9 cellular contexts compared by ENCODE assay signal in the genomic region with DNA sequence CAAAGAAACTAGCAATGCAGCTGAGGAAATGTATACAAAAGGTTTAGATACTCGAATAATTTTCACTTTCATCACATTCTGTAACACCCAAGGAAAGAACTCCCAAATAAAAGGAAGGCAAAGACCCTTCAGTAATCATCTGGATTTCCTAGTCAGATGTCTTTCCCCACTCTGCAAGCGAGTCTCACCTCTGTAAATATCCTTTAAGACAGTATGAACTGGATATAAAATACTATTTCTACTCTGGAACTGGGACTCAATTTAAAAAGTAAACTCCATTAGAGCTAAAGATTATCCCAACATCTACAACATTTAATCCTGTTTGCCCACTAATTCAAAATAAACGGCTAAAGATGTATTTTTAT. TPM values are rescaled to one million over a fixed set of nuclear protein-coding genes. Genes with fewer than 3 reads are reported as not detected.
DNase-seq lines count a peak whose midpoint lies in the region; ATAC-seq, FAIRE-seq and TF ChIP-seq lines count a peak whose summit lies in the region.
"Had no signal": no experiment of that assay in that cellular context is flagged by ENCODE, and none has a peak within 500 bp of the region (broad histone marks: within the 10 kb centered on the region; RNA-seq: fewer than 3 reads in every experiment).

No MANE protein-coding gene starts in this region.

- POLR2A ChIA-PET in activated CD4-positive, alpha-beta memory T cell treated with anti-CD3 and anti-CD28 coated beads, Interleukin-2, amount 10 ng/mL, durations not matched to agents 7 days and 5 days (lab: Charles Lee): interaction anchor here (0.9 to 4.1 kb wide), 9 partner anchors 27 to 308 kb away, joined by 3 to 27 read pairs (median 5); partner anchors contain the start of gene PRDM15

- no peaks in the 10 kb centered on the region for H3K27me3 Mint-ChIP-seq in activated CD4-positive, alpha-beta T cell treated with anti-CD3 and anti-CD28 coated beads, Interleukin-2, amount 10 ng/mL, durations not matched to agents 24 days and 14 days
- no peaks in the 10 kb centered on the region for H3K27me3 Mint-ChIP-seq in activated CD4-positive, alpha-beta memory T cell treated with anti-CD3 and anti-CD28 coated beads, Interleukin-2, amount 10 ng/mL, durations not matched to agents 7 days and 5 days

- peaks cover 52% of the 10 kb centered on the region for H3K4me1 Mint-ChIP-seq in activated CD4-positive, alpha-beta T cell treated with anti-CD3 and anti-CD28 coated beads, Interleukin-2, amount 10 ng/mL, durations not matched to agents 24 days and 14 days
- H3K4me1 Mint-ChIP-seq in activated CD4-positive, alpha-beta memory T cell treated with anti-CD3 and anti-CD28 coated beads, Interleukin-2, amount 10 ng/mL, durations not matched to agents 7 days and 5 days: peaks cover 49% of the 10 kb centered on the region

- no peaks in the 10 kb centered on the region for H3K27me3 ChIP-seq in testis

- 64 to 71% methylated on average over 3 of the region's 3 CpGs for WGBS in testis, 2 donors

- peak overlapping the region; percentile 52 to 90 for H3K27ac ChIP-seq in kidney (ENCODE audit: low read depth in 2 of 2, low read length in 2 of 2)
- H3K27ac ChIP-seq in testis: peak overlapping the region; percentile 0 to 84

- H3K27ac Mint-ChIP-seq in activated CD4-positive, alpha-beta T cell treated with anti-CD3 and anti-CD28 coated beads, Interleukin-2, amount 10 ng/mL, durations not matched to agents 24 days and 14 days: peak overlapping the region; percentile 96
- peak overlapping the region; percentile 86 for H3K27ac Mint-ChIP-seq in activated CD4-positive, alpha-beta memory T cell treated with anti-CD3 and anti-CD28 coated beads, Interleukin-2, amount 10 ng/mL, durations not matched to agents 7 days and 5 days

- intact Hi-C loops in activated CD4-positive, alpha-beta T cell treated with anti-CD3 and anti-CD28 coated beads, Interleukin-2, amount 10 ng/mL, durations not matched to agents 24 days and 14 days (cut with micrococcal nuclease): loop anchor here (2.0 kb wide), 3 partner anchors 28 to 76 kb away; partner anchors contain the start of gene PRDM15
- intact Hi-C loops in kidney (cut with DNase I): no loop called here
- intact Hi-C loops in testis (cut with DNase I; ENCODE audit: low total_unique reads): no loop called here

- H3K4me1 ChIP-seq in kidney (ENCODE audit: control insufficient read depth in 1 of 2, insufficient read depth in 1 of 2, low read depth in 1 of 2, low read length in 2 of 2) (peaks cover 12 to 28% of the 10 kb centered on the region in 2 donors), testis (peaks cover 30% of the 10 kb centered on the region)

- H3K4me3 ChIP-seq in kidney (ENCODE audit: low read length in 2 of 2): peak overlapping the region; percentile 61 to 64
- no peak overlapping the region for H3K4me3 ChIP-seq in testis

- peak overlapping the region; percentile 90 for H3K4me3 Mint-ChIP-seq in activated CD4-positive, alpha-beta T cell treated with anti-CD3 and anti-CD28 coated beads, Interleukin-2, amount 10 ng/mL, durations not matched to agents 24 days and 14 days
- H3K4me3 Mint-ChIP-seq in activated CD4-positive, alpha-beta memory T cell treated with anti-CD3 and anti-CD28 coated beads, Interleukin-2, amount 10 ng/mL, durations not matched to agents 7 days and 5 days: peak overlapping the region; percentile 87

- DNase-seq in activated CD4-positive, alpha-beta T cell treated with anti-CD3 and anti-CD28 coated beads, Interleukin-2, amount 10 ng/mL, durations not matched to agents 24 days and 14 days: no peak
- DNase-seq in activated CD4-positive, alpha-beta T cell treated with anti-CD3 and anti-CD28 coated beads for 1 hour: no peak
- DNase-seq in activated CD4-positive, alpha-beta memory T cell treated with anti-CD3 and anti-CD28 coated beads, Interleukin-2, amount 10 ng/mL, durations not matched to agents 7 days and 5 days: no peak
- DNase-seq in kidney: no peak
- DNase-seq in testis: no peak
- DNase-seq in cerebellum (ENCODE audit: low spot score): no peak
- no peak for DNase-seq in dedifferentiated amniotic fluid mesenchymal stem cell (ENCODE audit: extremely low spot score)

- FAIRE-seq in kidney (lab: Jason Lieb, UNC): no peak
- FAIRE-seq: endometrium had no signal

- TF ChIP-seq CTCF in kidney (IDR thresholded peaks at IDR 0.05; ENCODE audit: borderline replicate concordance, extremely low read depth, insufficient read depth) (no peak), testis (IDR thresholded peaks at IDR 0.05) (no peak)

- CTCF ChIA-PET in activated CD4-positive, alpha-beta memory T cell treated with anti-CD3 and anti-CD28 coated beads, Interleukin-2, amount 10 ng/mL, durations not matched to agents 7 days and 5 days (lab: Charles Lee): interaction anchor here (0.9 to 2.0 kb wide), 5 partner anchors 17 to 191 kb away, joined by 3 to 9 read pairs (median 3); no protein-coding TSS in a partner anchor

- no peaks in the 10 kb centered on the region for H3K36me3 ChIP-seq in kidney (ENCODE audit: control insufficient read depth in 1 of 2, insufficient read depth in 2 of 2, low read length in 2 of 2)
- no peaks in the 10 kb centered on the region for H3K36me3 ChIP-seq in testis (ENCODE audit: low read depth, missing control alignments)

- no peaks in the 10 kb centered on the region for H3K9me3 Mint-ChIP-seq in activated CD4-positive, alpha-beta T cell treated with anti-CD3 and anti-CD28 coated beads, Interleukin-2, amount 10 ng/mL, durations not matched to agents 24 days and 14 days
- no peaks in the 10 kb centered on the region for H3K9me3 Mint-ChIP-seq in activated CD4-positive, alpha-beta memory T cell treated with anti-CD3 and anti-CD28 coated beads, Interleukin-2, amount 10 ng/mL, durations not matched to agents 7 days and 5 days

- H3K9me3 ChIP-seq in kidney (ENCODE audit: control insufficient read depth in 1 of 2, low read length in 2 of 2) (no peaks in the 10 kb centered on the region), testis (no peaks in the 10 kb centered on the region)

- peaks cover 1% of the 10 kb centered on the region for H3K36me3 Mint-ChIP-seq in activated CD4-positive, alpha-beta T cell treated with anti-CD3 and anti-CD28 coated beads, Interleukin-2, amount 10 ng/mL, durations not matched to agents 24 days and 14 days (ENCODE audit: low read depth)
- H3K36me3 Mint-ChIP-seq in activated CD4-positive, alpha-beta memory T cell treated with anti-CD3 and anti-CD28 coated beads, Interleukin-2, amount 10 ng/mL, durations not matched to agents 7 days and 5 days (ENCODE audit: low read depth): no peaks in the 10 kb centered on the region

- H3K9ac ChIP-seq in kidney (ENCODE audit: low read length in 2 of 2): peak overlapping the region in 1 of 2 donors; percentile 68

- no peak for ATAC-seq in HG02852 (IDR thresholded peaks at IDR 0.05; ENCODE audit: unreplicated experiment)

- no peak for TF ChIP-seq POLR2A in testis (IDR thresholded peaks at IDR 0.05)

RNA-seq across cellular contexts. Expression of gene C2CD2, which starts 27.0 kb away (rescaled TPM):
- total RNA-seq in activated CD4-positive, alpha-beta T cell treated with anti-CD3 and anti-CD28 coated beads, Interleukin-2, amount 10 ng/mL, durations not matched to agents 24 days and 14 days: 9.3 and 10.6 TPM in 2 replicates
- 1 to 10 TPM; 5.1 to 6.3 TPM for total RNA-seq in activated CD4-positive, alpha-beta memory T cell treated with anti-CD3 and anti-CD28 coated beads, Interleukin-2, amount 10 ng/mL, durations not matched to agents 7 days and 5 days
- total RNA-seq in kidney (25.6 TPM), testis (10 to 100 TPM; 13.2 to 17.4 TPM), cerebellum (16.4 TPM)
- polyA plus RNA-seq in kidney (ENCODE audit: insufficient read depth, low read depth, low replicate concordance) (7.6 TPM), testis (ENCODE audit: insufficient read depth, low read depth, low replicate concordance) (8.6 TPM)

RNA-seq across cellular contexts. Expression of gene PRDM15, which starts 47.6 kb away (rescaled TPM):
- total RNA-seq in activated CD4-positive, alpha-beta T cell treated with anti-CD3 and anti-CD28 coated beads, Interleukin-2, amount 10 ng/mL, durations not matched to agents 24 days and 14 days: 18.6 and 19.1 TPM in 2 replicates
- 1 to 10 TPM; 7.0 to 8.1 TPM for total RNA-seq in activated CD4-positive, alpha-beta memory T cell treated with anti-CD3 and anti-CD28 coated beads, Interleukin-2, amount 10 ng/mL, durations not matched to agents 7 days and 5 days
- total RNA-seq in kidney: 8.4 TPM
- 1.3 TPM for polyA plus RNA-seq in kidney (ENCODE audit: insufficient read depth, low read depth, low replicate concordance)
- 10 to 100 TPM; 18.8 to 21.4 TPM for total RNA-seq in testis
- polyA plus RNA-seq in testis (ENCODE audit: insufficient read depth, low read depth, low replicate concordance): 8.2 TPM
- 8.2 TPM for total RNA-seq in cerebellum

Comparison
In these comparisons a context has a peak if more than half of its experiments do, and no peak if none do; other contexts are left out.
1. H3K4me3 ChIP-seq: peak in kidney (2 of 2); none in testis (0 of 2).